21 cellular contexts compared by ENCODE assay signal in the genomic region with DNA sequence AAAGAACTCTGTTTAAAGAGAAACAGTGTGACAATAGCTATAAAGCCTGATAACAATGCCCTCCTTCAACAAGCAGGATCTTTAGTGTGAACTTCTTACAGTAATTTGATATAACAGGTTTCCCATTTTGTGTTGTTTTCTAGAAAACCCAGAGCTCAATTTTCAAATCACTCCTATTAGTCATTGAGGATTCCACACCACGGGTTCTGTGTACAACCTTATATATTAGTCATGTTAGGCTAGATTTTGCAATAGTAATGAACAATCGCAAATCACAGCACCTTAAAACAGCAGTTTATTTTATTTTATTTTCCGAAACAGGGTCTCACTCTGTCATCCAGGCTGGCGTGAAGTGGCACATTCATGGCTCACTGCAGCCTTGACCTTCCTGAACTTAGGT.
DNase-seq lines count a peak whose midpoint lies in the region; ATAC-seq and TF ChIP-seq lines count a peak whose summit lies in the region.
"Had no signal": no experiment of that assay in that cellular context is flagged by ENCODE, and none has a peak within 500 bp of the region (broad histone marks: within the 10 kb centered on the region; RNA-seq: fewer than 3 reads in every experiment).

No MANE protein-coding gene starts in this region.

- in situ Hi-C loops in GM13977 (cut with MboI; ENCODE audit: low pct_unique_long_range_greater_than_20kb, low sequenced_read_pairs, unreplicated experiment): no loop called here

- H3K36me3 ChIP-seq in mesenchymal stem cell (ENCODE audit: control insufficient read depth in 1 of 2, insufficient read depth in 2 of 2, low read depth in 1 of 2, low read length in 2 of 2): no peaks in the 10 kb centered on the region
- H3K36me3 ChIP-seq: left ventricle myocardium inferior, transverse colon had no signal

- H3K4me3 ChIP-seq in cardiac fibroblast (replicated peaks in 1 of 2; ENCODE audit: low read depth in 2 of 2, low read length in 2 of 2) (no peak overlapping the region), mesenchymal stem cell (ENCODE audit: insufficient read depth in 1 of 2, low read depth in 1 of 2, low read length in 2 of 2) (no peak overlapping the region), lower leg skin (ENCODE audit: low read depth, poor library complexity, severe bottlenecking) (no peak overlapping the region)
- H3K4me3 ChIP-seq: left ventricle myocardium inferior, skin epidermis, transverse colon had no signal

- DNase-seq in EH (ENCODE audit: low read depth): peak; percentile 7
- DNase-seq in M059J (ENCODE audit: low read depth): peak; percentile 46
- DNase-seq in cardiac fibroblast (ENCODE audit: low read depth in 2 of 2): peak; percentile 5 to 60
- peak; percentile 33 for DNase-seq in mesenchymal stem cell
- DNase-seq in GM13977 (ENCODE audit: low spot score): no peak
- no peak for DNase-seq in stimulated activated CD8-positive, alpha-beta memory T cell treated with anti-CD3 and anti-CD28 coated beads, Interleukin-4, amount 100 ng/mL, for 48 hours
- DNase-seq in lower leg skin (ENCODE audit: low spot score in 2 of 2): no peak
- DNase-seq: activated CD4-positive, alpha-beta T cell treated with anti-CD3 and anti-CD28 coated beads, Interleukin-2, amount 50 U/mL, for 1 hour; activated effector memory CD4-positive, alpha-beta T cell treated with anti-CD3 and anti-CD28 coated beads, Interleukin-2, amount 50 U/mL, for 16 hours; activated naive CD8-positive, alpha-beta T cell treated with anti-CD3 and anti-CD28 coated beads, Interleukin-2, amount 50 U/mL, for 24 hours; Calu3; central memory CD4-positive, alpha-beta T cell; left ventricle myocardium inferior; NCI-H1694; NCI-H226; OCI-M1; stimulated activated CD4-positive, alpha-beta T cell treated with anti-CD3 and anti-CD28 coated beads, Interleukin-2, amount 100 ng/mL, for 48 hours; T-cell; transverse colon had no signal

- no peaks in the 10 kb centered on the region for H3K79me1 ChIP-seq in mesenchymal stem cell (replicated peaks; ENCODE audit: low read length, poor library complexity, severe bottlenecking)

- H3K4ac ChIP-seq in mesenchymal stem cell (ENCODE audit: low read depth in 1 of 2, low read length in 2 of 2): no peak overlapping the region

- H2AFZ ChIP-seq in mesenchymal stem cell (ENCODE audit: low read depth, low read length): no peak overlapping the region

- no peaks in the 10 kb centered on the region for H3K4me1 ChIP-seq in mesenchymal stem cell (ENCODE audit: control insufficient read depth, insufficient read depth, low read depth, low read length)
- H3K4me1 ChIP-seq: left ventricle myocardium inferior, transverse colon had no signal

- no peak for ATAC-seq in activated CD4-positive, CD25-positive, alpha-beta regulatory T cell treated with anti-CD3 and anti-CD28 coated beads, Interleukin-2, amount 50 U/mL, for 24 hours
- ATAC-seq: activated naive CD8-positive, alpha-beta T cell treated with anti-CD3 and anti-CD28 coated beads, Interleukin-2, amount 50 U/mL, for 24 hours; T-cell had no signal

- H3K14ac ChIP-seq in mesenchymal stem cell (ENCODE audit: low read length in 2 of 2): no peak overlapping the region

- H4K91ac ChIP-seq in mesenchymal stem cell (ENCODE audit: low read length): no peak overlapping the region

- no peak overlapping the region for H3K4me2 ChIP-seq in mesenchymal stem cell (ENCODE audit: low read length, poor library complexity, severe bottlenecking)

- H3K27me3 ChIP-seq in mesenchymal stem cell (ENCODE audit: control insufficient read depth in 1 of 2, insufficient read depth in 1 of 2, low read length in 2 of 2): no peaks in the 10 kb centered on the region
- H3K27me3 ChIP-seq: transverse colon had no signal

- TF ChIP-seq POLR2A in lower leg skin (IDR thresholded peaks at IDR 0.05): no peak

- no peak for TF ChIP-seq CTCF in cardiac fibroblast (IDR thresholded peaks at IDR 0.05; ENCODE audit: low read depth, low read length)
- no peak for TF ChIP-seq CTCF in GM13977 (IDR thresholded peaks at IDR 0.05; ENCODE audit: extremely low read depth, insufficient read depth, missing control alignments)
- TF ChIP-seq CTCF in lower leg skin (IDR thresholded peaks at IDR 0.05): no peak

- 66% methylated on average over 3 of the region's 4 CpGs for WGBS in mesenchymal stem cell
- whole genome bisulfite sequencing in lower leg skin, 2 donors: 61 to 64% methylated on average over 4 of the region's 4 CpGs

- H3K18ac ChIP-seq in mesenchymal stem cell (ENCODE audit: low read depth in 1 of 2, low read length in 2 of 2): no peak overlapping the region

- H2BK5ac ChIP-seq in mesenchymal stem cell (ENCODE audit: low read depth, low read length, poor library complexity, severe bottlenecking): no peak overlapping the region

- no peak overlapping the region for H4K8ac ChIP-seq in mesenchymal stem cell (ENCODE audit: low read length)

- no peak overlapping the region for H3K27ac ChIP-seq in mesenchymal stem cell (ENCODE audit: low read length, poor library complexity, severe bottlenecking)
- H3K27ac ChIP-seq: left ventricle myocardium inferior, skin epidermis, transverse colon had no signal

- intact Hi-C loops in lower leg skin (cut with DNase I; ENCODE audit: low total_unique reads): no loop called here

- no peak overlapping the region for H2BK120ac ChIP-seq in mesenchymal stem cell (ENCODE audit: low read depth, low read length)

- H2BK12ac ChIP-seq in mesenchymal stem cell (ENCODE audit: low read length in 2 of 2): no peak overlapping the region

- no peak overlapping the region for H2BK15ac ChIP-seq in mesenchymal stem cell (ENCODE audit: low read depth, poor library complexity, severe bottlenecking)

- H3K23ac ChIP-seq in mesenchymal stem cell (ENCODE audit: low read length in 2 of 2): no peak overlapping the region

- H3K9ac ChIP-seq in mesenchymal stem cell (ENCODE audit: low read length): no peak overlapping the region

- H3K9me3 ChIP-seq in mesenchymal stem cell (ENCODE audit: control insufficient read depth, low read length): no peaks in the 10 kb centered on the region
- H3K9me3 ChIP-seq: left ventricle myocardium inferior, transverse colon had no signal

- no peak overlapping the region for H2AK5ac ChIP-seq in mesenchymal stem cell (ENCODE audit: low read length, severe bottlenecking)

Comparison
In these comparisons a context has a peak if more than half of its experiments do, and no peak if none do; other contexts are left out.
1. DNase-seq: peak in EH (single experiment), M059J (single experiment), cardiac fibroblast (2 of 2) and mesenchymal stem cell (single experiment); none in GM13977 (single experiment), stimulated activated CD8-positive, alpha-beta memory T cell treated with anti-CD3 and anti-CD28 coated beads, Interleukin-4, amount 100 ng/mL, for 48 hours (single experiment) and lower leg skin (0 of 2).